3 cellular contexts compared by ENCODE assay signal in genomic region chr2:62309465-62310091, GRCh38.
TF ChIP-seq lines count a peak whose summit lies in the region.

No MANE protein-coding gene starts in this region.

TF ChIP-seq in GM12891, 5 proteins besides CTCF, POLR2A, EP300 and RAD21 (continued from another document):
- TF ChIP-seq TAF1 (IDR thresholded peaks at IDR 0.05; ENCODE audit: low read depth, low read length) (peak; percentile 52), SPI1 (IDR thresholded peaks at IDR 0.05; ENCODE audit: low read depth, low read length) (peak; percentile 41; the same call in 1 of the 2 replicates), PAX5 (IDR thresholded peaks at IDR 0.05; ENCODE audit: insufficient read depth, low read length, severe bottlenecking) (no peak)

TF ChIP-seq in IMR-90, 13 proteins besides CTCF, POLR2A, EP300 and RAD21 (continued from another document):
- TF ChIP-seq, protein P1, sequence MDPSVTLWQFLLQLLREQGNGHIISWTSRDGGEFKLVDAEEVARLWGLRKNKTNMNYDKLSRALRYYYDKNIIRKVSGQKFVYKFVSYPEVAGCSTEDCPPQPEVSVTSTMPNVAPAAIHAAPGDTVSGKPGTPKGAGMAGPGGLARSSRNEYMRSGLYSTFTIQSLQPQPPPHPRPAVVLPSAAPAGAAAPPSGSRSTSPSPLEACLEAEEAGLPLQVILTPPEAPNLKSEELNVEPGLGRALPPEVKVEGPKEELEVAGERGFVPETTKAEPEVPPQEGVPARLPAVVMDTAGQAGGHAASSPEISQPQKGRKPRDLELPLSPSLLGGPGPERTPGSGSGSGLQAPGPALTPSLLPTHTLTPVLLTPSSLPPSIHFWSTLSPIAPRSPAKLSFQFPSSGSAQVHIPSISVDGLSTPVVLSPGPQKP (IDR thresholded peaks at IDR 0.05; ENCODE audit: borderline replicate concordance, low read depth, low read length) = no peak

TF ChIP-seq in H1, 55 proteins besides CTCF, POLR2A, EP300 and RAD21:
- TF ChIP-seq, protein P2, sequence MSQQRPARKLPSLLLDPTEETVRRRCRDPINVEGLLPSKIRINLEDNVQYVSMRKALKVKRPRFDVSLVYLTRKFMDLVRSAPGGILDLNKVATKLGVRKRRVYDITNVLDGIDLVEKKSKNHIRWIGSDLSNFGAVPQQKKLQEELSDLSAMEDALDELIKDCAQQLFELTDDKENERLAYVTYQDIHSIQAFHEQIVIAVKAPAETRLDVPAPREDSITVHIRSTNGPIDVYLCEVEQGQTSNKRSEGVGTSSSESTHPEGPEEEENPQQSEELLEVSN (IDR thresholded peaks at IDR 0.05) = peak; percentile 55; the same call in 1 of the 2 replicates
- no peak for TF ChIP-seq TAF1 (IDR thresholded peaks at IDR 0.05; ENCODE audit: low read depth, low read length)
- peak; percentile 62; the same call in 1 of the 2 replicates for TF ChIP-seq MAX (IDR thresholded peaks at IDR 0.05)
- no peak for TF ChIP-seq CBX8 (IDR thresholded peaks at IDR 0.05; ENCODE audit: borderline replicate concordance, low read depth, low read length)
- TF ChIP-seq SP1 (IDR thresholded peaks at IDR 0.05; ENCODE audit: low read depth, low read length) = no peak
- TF ChIP-seq ASH2L (IDR thresholded peaks at IDR 0.05; ENCODE audit: low read length) = peak; percentile 38
- TF ChIP-seq TCF12 (IDR thresholded peaks at IDR 0.05; ENCODE audit: low read depth, low read length) = no peak
- no peak for TF ChIP-seq RFX5 (IDR thresholded peaks at IDR 0.05; ENCODE audit: borderline replicate concordance, low read depth, low read length)
- TF ChIP-seq KDM1A (IDR thresholded peaks at IDR 0.05; ENCODE audit: borderline replicate concordance, low read length) = no peak
